ENCODE assay signal across 1 cellular context in the genomic region with DNA sequence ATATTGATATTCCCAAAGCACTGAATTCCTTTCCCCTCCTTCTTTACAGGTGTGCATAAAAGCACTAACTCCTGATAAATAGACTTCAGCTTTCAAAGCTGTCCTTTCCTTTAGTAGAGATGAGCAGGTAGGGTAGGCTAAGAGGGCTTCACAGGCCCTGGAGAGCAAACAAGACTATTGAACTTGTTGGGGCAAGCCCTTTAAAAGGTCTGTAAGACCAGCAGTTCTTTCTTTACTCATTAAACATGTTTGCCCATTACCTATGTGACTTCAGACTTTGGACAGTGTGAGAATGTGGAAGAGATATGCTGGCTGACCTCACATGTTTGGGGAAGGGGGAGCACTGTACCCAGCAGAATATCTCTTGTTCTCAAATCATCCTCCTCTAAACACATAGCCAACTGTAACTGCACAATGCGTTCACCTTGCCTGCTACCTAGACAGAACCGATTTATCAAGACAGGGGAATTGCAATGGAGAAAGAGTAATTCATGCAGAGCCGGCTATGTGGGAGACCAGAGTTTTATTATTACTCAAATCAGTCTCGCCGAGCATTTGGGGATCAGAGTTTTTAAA.
TF ChIP-seq lines count a peak whose summit lies in the region.

No MANE protein-coding gene starts in this region.

TF ChIP-seq in HepG2, 621 proteins besides CTCF, POLR2A, EP300 and RAD21 (continued from another document and continues in another):
- TF ChIP-seq ZMAT3 (CRISPR knock-in tag; conservative IDR thresholded peaks at IDR 0.05) = no peak
- no peak for TF ChIP-seq SNRNP70 (IDR thresholded peaks at IDR 0.05; ENCODE audit: low read depth, low read length)
- TF ChIP-seq ZNF839 (CRISPR knock-in tag; IDR thresholded peaks at IDR 0.05; ENCODE audit: borderline replicate concordance) = no peak
- TF ChIP-seq TRIM24 (CRISPR knock-in tag; IDR thresholded peaks at IDR 0.05) = no peak
- no peak for TF ChIP-seq ZZZ3 (CRISPR knock-in tag; IDR thresholded peaks at IDR 0.05; ENCODE audit: borderline replicate concordance)
- TF ChIP-seq, protein P1, sequence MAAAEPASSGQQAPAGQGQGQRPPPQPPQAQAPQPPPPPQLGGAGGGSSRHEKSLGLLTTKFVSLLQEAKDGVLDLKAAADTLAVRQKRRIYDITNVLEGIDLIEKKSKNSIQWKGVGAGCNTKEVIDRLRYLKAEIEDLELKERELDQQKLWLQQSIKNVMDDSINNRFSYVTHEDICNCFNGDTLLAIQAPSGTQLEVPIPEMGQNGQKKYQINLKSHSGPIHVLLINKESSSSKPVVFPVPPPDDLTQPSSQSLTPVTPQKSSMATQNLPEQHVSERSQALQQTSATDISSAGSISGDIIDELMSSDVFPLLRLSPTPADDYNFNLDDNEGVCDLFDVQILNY (CRISPR knock-in tag; conservative IDR thresholded peaks at IDR 0.05) = no peak
- no peak for TF ChIP-seq ZFP36L2 (CRISPR knock-in tag; IDR thresholded peaks at IDR 0.05)
- no peak for TF ChIP-seq ZNF33A (CRISPR knock-in tag; IDR thresholded peaks at IDR 0.05; ENCODE audit: borderline replicate concordance)
- no peak for TF ChIP-seq POLR2AphosphoS2 (IDR thresholded peaks at IDR 0.05; ENCODE audit: low read depth, low read length)
- TF ChIP-seq, protein P2, sequence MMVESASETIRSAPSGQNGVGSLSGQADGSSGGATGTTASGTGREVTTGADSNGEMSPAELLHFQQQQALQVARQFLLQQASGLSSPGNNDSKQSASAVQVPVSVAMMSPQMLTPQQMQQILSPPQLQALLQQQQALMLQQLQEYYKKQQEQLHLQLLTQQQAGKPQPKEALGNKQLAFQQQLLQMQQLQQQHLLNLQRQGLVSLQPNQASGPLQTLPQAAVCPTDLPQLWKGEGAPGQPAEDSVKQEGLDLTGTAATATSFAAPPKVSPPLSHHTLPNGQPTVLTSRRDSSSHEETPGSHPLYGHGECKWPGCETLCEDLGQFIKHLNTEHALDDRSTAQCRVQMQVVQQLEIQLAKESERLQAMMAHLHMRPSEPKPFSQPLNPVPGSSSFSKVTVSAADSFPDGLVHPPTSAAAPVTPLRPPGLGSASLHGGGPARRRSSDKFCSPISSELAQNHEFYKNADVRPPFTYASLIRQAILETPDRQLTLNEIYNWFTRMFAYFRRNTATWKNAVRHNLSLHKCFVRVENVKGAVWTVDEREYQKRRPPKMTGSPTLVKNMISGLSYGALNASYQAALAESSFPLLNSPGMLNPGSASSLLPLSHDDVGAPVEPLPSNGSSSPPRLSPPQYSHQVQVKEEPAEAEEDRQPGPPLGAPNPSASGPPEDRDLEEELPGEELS (CRISPR knock-in tag; IDR thresholded peaks at IDR 0.05) = peak; percentile 87
- TF ChIP-seq, protein P3, sequence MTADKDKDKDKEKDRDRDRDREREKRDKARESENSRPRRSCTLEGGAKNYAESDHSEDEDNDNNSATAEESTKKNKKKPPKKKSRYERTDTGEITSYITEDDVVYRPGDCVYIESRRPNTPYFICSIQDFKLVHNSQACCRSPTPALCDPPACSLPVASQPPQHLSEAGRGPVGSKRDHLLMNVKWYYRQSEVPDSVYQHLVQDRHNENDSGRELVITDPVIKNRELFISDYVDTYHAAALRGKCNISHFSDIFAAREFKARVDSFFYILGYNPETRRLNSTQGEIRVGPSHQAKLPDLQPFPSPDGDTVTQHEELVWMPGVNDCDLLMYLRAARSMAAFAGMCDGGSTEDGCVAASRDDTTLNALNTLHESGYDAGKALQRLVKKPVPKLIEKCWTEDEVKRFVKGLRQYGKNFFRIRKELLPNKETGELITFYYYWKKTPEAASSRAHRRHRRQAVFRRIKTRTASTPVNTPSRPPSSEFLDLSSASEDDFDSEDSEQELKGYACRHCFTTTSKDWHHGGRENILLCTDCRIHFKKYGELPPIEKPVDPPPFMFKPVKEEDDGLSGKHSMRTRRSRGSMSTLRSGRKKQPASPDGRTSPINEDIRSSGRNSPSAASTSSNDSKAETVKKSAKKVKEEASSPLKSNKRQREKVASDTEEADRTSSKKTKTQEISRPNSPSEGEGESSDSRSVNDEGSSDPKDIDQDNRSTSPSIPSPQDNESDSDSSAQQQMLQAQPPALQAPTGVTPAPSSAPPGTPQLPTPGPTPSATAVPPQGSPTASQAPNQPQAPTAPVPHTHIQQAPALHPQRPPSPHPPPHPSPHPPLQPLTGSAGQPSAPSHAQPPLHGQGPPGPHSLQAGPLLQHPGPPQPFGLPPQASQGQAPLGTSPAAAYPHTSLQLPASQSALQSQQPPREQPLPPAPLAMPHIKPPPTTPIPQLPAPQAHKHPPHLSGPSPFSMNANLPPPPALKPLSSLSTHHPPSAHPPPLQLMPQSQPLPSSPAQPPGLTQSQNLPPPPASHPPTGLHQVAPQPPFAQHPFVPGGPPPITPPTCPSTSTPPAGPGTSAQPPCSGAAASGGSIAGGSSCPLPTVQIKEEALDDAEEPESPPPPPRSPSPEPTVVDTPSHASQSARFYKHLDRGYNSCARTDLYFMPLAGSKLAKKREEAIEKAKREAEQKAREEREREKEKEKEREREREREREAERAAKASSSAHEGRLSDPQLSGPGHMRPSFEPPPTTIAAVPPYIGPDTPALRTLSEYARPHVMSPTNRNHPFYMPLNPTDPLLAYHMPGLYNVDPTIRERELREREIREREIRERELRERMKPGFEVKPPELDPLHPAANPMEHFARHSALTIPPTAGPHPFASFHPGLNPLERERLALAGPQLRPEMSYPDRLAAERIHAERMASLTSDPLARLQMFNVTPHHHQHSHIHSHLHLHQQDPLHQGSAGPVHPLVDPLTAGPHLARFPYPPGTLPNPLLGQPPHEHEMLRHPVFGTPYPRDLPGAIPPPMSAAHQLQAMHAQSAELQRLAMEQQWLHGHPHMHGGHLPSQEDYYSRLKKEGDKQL (CRISPR knock-in tag; IDR thresholded peaks at IDR 0.05; ENCODE audit: low read depth) = peak; percentile 84; the same call in 1 of the 2 replicates
- 0 out of 2 replicates have a peak, but pooled peaks have one; percentile 46 for TF ChIP-seq HOXD1 (CRISPR knock-in tag; IDR thresholded peaks at IDR 0.05)
- TF ChIP-seq CHD4 (IDR thresholded peaks at IDR 0.05; ENCODE audit: borderline replicate concordance, low read length) = peak; percentile 27; the same call in 1 of the 2 replicates
- peak; percentile 94 for TF ChIP-seq HNF4G (IDR thresholded peaks at IDR 0.05; ENCODE audit: borderline replicate concordance, low read depth, low read length)
- peak; percentile 92; the same call in 1 of the 2 replicates for TF ChIP-seq HNF4G (CRISPR knock-in tag; IDR thresholded peaks at IDR 0.05; ENCODE audit: borderline replicate concordance, low read depth)
- peak; percentile 77 for TF ChIP-seq ZNF556 (CRISPR knock-in tag; IDR thresholded peaks at IDR 0.05; ENCODE audit: borderline replicate concordance)
- TF ChIP-seq GABPA (IDR thresholded peaks at IDR 0.05; ENCODE audit: low read depth, low read length) = no peak
- TF ChIP-seq GABPA (CRISPR knock-in tag; IDR thresholded peaks at IDR 0.05; ENCODE audit: low read depth) = no peak; the same call in 1 of the 2 replicates
- TF ChIP-seq CCDC6 (CRISPR knock-in tag; IDR thresholded peaks at IDR 0.05) = no peak
- TF ChIP-seq STAT5B (CRISPR knock-in tag; IDR thresholded peaks at IDR 0.05) = no peak
- no peak for TF ChIP-seq ZNF30 (CRISPR knock-in tag; IDR thresholded peaks at IDR 0.05)
- TF ChIP-seq IRF2 (CRISPR knock-in tag; IDR thresholded peaks at IDR 0.05) = peak; percentile 58; the same call in 1 of the 2 replicates
- no peak for TF ChIP-seq ZNF749 (CRISPR knock-in tag; IDR thresholded peaks at IDR 0.05; ENCODE audit: borderline replicate concordance)
- peak; percentile 66; the same call in 1 of the 2 replicates for TF ChIP-seq ZNF652 (CRISPR knock-in tag; IDR thresholded peaks at IDR 0.05; ENCODE audit: borderline replicate concordance, low read depth)
- TF ChIP-seq, protein P4, sequence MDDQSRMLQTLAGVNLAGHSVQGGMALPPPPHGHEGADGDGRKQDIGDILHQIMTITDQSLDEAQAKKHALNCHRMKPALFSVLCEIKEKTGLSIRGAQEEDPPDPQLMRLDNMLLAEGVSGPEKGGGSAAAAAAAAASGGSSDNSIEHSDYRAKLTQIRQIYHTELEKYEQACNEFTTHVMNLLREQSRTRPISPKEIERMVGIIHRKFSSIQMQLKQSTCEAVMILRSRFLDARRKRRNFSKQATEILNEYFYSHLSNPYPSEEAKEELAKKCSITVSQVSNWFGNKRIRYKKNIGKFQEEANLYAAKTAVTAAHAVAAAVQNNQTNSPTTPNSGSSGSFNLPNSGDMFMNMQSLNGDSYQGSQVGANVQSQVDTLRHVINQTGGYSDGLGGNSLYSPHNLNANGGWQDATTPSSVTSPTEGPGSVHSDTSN (CRISPR knock-in tag; IDR thresholded peaks at IDR 0.05; ENCODE audit: borderline replicate concordance) = no peak
- TF ChIP-seq ZNF780A (CRISPR knock-in tag; IDR thresholded peaks at IDR 0.05) = no peak
- TF ChIP-seq, protein P5, sequence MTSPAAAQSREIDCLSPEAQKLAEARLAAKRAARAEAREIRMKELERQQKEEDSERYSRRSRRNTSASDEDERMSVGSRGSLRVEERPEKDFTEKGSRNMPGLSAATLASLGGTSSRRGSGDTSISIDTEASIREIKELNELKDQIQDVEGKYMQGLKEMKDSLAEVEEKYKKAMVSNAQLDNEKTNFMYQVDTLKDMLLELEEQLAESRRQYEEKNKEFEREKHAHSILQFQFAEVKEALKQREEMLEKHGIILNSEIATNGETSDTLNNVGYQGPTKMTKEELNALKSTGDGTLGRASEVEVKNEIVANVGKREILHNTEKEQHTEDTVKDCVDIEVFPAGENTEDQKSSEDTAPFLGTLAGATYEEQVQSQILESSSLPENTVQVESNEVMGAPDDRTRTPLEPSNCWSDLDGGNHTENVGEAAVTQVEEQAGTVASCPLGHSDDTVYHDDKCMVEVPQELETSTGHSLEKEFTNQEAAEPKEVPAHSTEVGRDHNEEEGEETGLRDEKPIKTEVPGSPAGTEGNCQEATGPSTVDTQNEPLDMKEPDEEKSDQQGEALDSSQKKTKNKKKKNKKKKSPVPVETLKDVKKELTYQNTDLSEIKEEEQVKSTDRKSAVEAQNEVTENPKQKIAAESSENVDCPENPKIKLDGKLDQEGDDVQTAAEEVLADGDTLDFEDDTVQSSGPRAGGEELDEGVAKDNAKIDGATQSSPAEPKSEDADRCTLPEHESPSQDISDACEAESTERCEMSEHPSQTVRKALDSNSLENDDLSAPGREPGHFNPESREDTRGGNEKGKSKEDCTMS (CRISPR knock-in tag; conservative IDR thresholded peaks at IDR 0.05) = no peak
- no peak for TF ChIP-seq HMGA1 (CRISPR knock-in tag; conservative IDR thresholded peaks at IDR 0.05)
- peak; percentile 49; the same call in 1 of the 2 replicates for TF ChIP-seq PHF8 (CRISPR knock-in tag; IDR thresholded peaks at IDR 0.05)
- TF ChIP-seq, protein P6, sequence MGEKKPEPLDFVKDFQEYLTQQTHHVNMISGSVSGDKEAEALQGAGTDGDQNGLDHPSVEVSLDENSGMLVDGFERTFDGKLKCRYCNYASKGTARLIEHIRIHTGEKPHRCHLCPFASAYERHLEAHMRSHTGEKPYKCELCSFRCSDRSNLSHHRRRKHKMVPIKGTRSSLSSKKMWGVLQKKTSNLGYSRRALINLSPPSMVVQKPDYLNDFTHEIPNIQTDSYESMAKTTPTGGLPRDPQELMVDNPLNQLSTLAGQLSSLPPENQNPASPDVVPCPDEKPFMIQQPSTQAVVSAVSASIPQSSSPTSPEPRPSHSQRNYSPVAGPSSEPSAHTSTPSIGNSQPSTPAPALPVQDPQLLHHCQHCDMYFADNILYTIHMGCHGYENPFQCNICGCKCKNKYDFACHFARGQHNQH (CRISPR knock-in tag; IDR thresholded peaks at IDR 0.05) = peak; percentile 80
- no peak for TF ChIP-seq HOXA7 (CRISPR knock-in tag; IDR thresholded peaks at IDR 0.05)
- no peak; the same call in 1 of the 2 replicates for TF ChIP-seq ZNF44 (CRISPR knock-in tag; IDR thresholded peaks at IDR 0.05)
- TF ChIP-seq ZNF569 (CRISPR knock-in tag; IDR thresholded peaks at IDR 0.05; ENCODE audit: borderline replicate concordance) = no peak
- peak; percentile 82; the same call in 1 of the 2 replicates for TF ChIP-seq EHMT2 (IDR thresholded peaks at IDR 0.05; ENCODE audit: borderline replicate concordance, low read depth, low read length)
- TF ChIP-seq HNRNPUL1 (IDR thresholded peaks at IDR 0.05; ENCODE audit: low read depth, low read length) = no peak
- TF ChIP-seq ADNP (CRISPR knock-in tag; IDR thresholded peaks at IDR 0.05) = no peak
- TF ChIP-seq ZNF552 (CRISPR knock-in tag; IDR thresholded peaks at IDR 0.05; ENCODE audit: borderline replicate concordance) = no peak
- TF ChIP-seq, protein P7, sequence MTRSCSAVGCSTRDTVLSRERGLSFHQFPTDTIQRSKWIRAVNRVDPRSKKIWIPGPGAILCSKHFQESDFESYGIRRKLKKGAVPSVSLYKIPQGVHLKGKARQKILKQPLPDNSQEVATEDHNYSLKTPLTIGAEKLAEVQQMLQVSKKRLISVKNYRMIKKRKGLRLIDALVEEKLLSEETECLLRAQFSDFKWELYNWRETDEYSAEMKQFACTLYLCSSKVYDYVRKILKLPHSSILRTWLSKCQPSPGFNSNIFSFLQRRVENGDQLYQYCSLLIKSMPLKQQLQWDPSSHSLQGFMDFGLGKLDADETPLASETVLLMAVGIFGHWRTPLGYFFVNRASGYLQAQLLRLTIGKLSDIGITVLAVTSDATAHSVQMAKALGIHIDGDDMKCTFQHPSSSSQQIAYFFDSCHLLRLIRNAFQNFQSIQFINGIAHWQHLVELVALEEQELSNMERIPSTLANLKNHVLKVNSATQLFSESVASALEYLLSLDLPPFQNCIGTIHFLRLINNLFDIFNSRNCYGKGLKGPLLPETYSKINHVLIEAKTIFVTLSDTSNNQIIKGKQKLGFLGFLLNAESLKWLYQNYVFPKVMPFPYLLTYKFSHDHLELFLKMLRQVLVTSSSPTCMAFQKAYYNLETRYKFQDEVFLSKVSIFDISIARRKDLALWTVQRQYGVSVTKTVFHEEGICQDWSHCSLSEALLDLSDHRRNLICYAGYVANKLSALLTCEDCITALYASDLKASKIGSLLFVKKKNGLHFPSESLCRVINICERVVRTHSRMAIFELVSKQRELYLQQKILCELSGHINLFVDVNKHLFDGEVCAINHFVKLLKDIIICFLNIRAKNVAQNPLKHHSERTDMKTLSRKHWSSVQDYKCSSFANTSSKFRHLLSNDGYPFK (CRISPR knock-in tag; IDR thresholded peaks at IDR 0.05; ENCODE audit: borderline replicate concordance) = no peak
